ENCODE assay signal across 12 cellular contexts in genomic region chr11:13010737-13011342, GRCh38. TPM values are rescaled to one million over a fixed set of nuclear protein-coding genes. Genes with fewer than 3 reads are reported as not detected.
DNase-seq lines count a peak whose midpoint lies in the region; ATAC-seq lines count a peak whose summit lies in the region.
"Had no signal": no experiment of that assay in that cellular context is flagged by ENCODE, and none has a peak within 500 bp of the region (broad histone marks: within the 10 kb centered on the region; RNA-seq: fewer than 3 reads in every experiment).

No MANE protein-coding gene starts in this region.

- peak overlapping the region; percentile 98 for H2BK120ac ChIP-seq in neuronal stem cell (ENCODE audit: low read depth, low read length)

- peak overlapping the region; percentile 76 for H3K23ac ChIP-seq in neuronal stem cell (ENCODE audit: low read depth, low read length, poor library complexity)

- H3K36me3 ChIP-seq in iPS-15b (ENCODE audit: control insufficient read depth, insufficient read depth, low read length) (no peaks in the 10 kb centered on the region), neuronal stem cell (replicated peaks in 1 of 2; ENCODE audit: control insufficient read depth in 2 of 2, insufficient read depth in 2 of 2, low read length in 2 of 2) (no peaks in the 10 kb centered on the region)
- H3K36me3 ChIP-seq: right lobe of liver had no signal

- peak overlapping the region; percentile 86 for H2BK12ac ChIP-seq in neuronal stem cell (ENCODE audit: low read length)

- no peak for ATAC-seq in HG03469 (IDR thresholded peaks at IDR 0.05; ENCODE audit: unreplicated experiment)
- ATAC-seq in HG03159 (IDR thresholded peaks at IDR 0.05; ENCODE audit: unreplicated experiment) = no peak
- no peak for ATAC-seq in HG03097 (IDR thresholded peaks at IDR 0.05; ENCODE audit: low FRiP score, unreplicated experiment)

- H3K9ac ChIP-seq in iPS-15b (ENCODE audit: low read depth, low read length) = no peak overlapping the region
- H3K9ac ChIP-seq in neuronal stem cell (ENCODE audit: low read depth, low read length, poor library complexity) = peak overlapping the region; percentile 73

- H3K79me1 ChIP-seq in neuronal stem cell (ENCODE audit: low read depth, low read length) = no peaks in the 10 kb centered on the region

- H3K4ac ChIP-seq in neuronal stem cell (ENCODE audit: low read length) = no peak overlapping the region

- no peak overlapping the region for H3K27ac ChIP-seq in neuronal stem cell (replicated peaks; ENCODE audit: low read length)
- H3K27ac ChIP-seq: right lobe of liver had no signal

- peak overlapping the region; percentile 95 for H2AFZ ChIP-seq in neuronal stem cell (ENCODE audit: low read length)

- H4K8ac ChIP-seq in neuronal stem cell (ENCODE audit: low read depth, low read length) = no peak overlapping the region

- H3K4me3 ChIP-seq in iPS-15b (ENCODE audit: low read depth, low read length) (peak overlapping the region; percentile 50), neuronal stem cell (ENCODE audit: low read length in 2 of 2) (peak overlapping the region; percentile 24 to 82)
- H3K4me3 ChIP-seq: right lobe of liver had no signal

- peak; percentile 44 for DNase-seq in DMS53 treated with DMSO at 0.1 percent for 48 hours (lab: John Stamatoyannopoulos, UW; ENCODE audit: unreplicated experiment)
- peak; percentile 61 for DNase-seq in astrocyte of the hippocampus (ENCODE audit: low read depth, low spot score)
- peak; percentile 53 for DNase-seq in neuronal stem cell (ENCODE audit: low spot score)
- DNase-seq in DMS114 treated with DMSO at 0.1 percent for 48 hours (lab: John Stamatoyannopoulos, UW; ENCODE audit: unreplicated experiment) = no peak
- DNase-seq: activated CD4-positive, alpha-beta T cell treated with anti-CD3 and anti-CD28 coated beads, Interleukin-2, amount 10 ng/mL, durations not matched to agents 7 days and 5 days; NCI-H1105; stimulated activated CD8-positive, alpha-beta memory T cell treated with anti-CD3 and anti-CD28 coated beads, Interleukin-4, amount 100 ng/mL, for 48 hours had no signal

- H3K9me3 ChIP-seq in iPS-15b (ENCODE audit: control insufficient read depth, insufficient read depth, low read length) = peaks cover 5% of the 10 kb centered on the region
- H3K9me3 ChIP-seq in neuronal stem cell (replicated peaks in 1 of 2; ENCODE audit: control insufficient read depth in 2 of 2, insufficient read depth in 1 of 2, low read depth in 1 of 2, low read length in 2 of 2) = peaks cover 3 to 27% of the 10 kb centered on the region in 2 donors
- H3K9me3 ChIP-seq: right lobe of liver had no signal

- peak overlapping the region; percentile 84 for H2BK5ac ChIP-seq in neuronal stem cell (ENCODE audit: low read length)

- H2BK15ac ChIP-seq in neuronal stem cell (ENCODE audit: low read length) = peak overlapping the region; percentile 98

- H3K4me2 ChIP-seq in neuronal stem cell (ENCODE audit: insufficient read depth, low read length, poor library complexity, severe bottlenecking) = peak overlapping the region; percentile 97

- H3K4me1 ChIP-seq in iPS-15b (ENCODE audit: control insufficient read depth, insufficient read depth, low read length) = peaks cover 12% of the 10 kb centered on the region
- H3K4me1 ChIP-seq in neuronal stem cell (ENCODE audit: control insufficient read depth in 2 of 2, insufficient read depth in 1 of 2, low read depth in 1 of 2, low read length in 2 of 2) = peaks cover 25 to 26% of the 10 kb centered on the region in 2 donors

- peaks cover 62% of the 10 kb centered on the region for H3K27me3 ChIP-seq in iPS-15b (ENCODE audit: control insufficient read depth, insufficient read depth, low read length)
- H3K27me3 ChIP-seq in neuronal stem cell (ENCODE audit: control insufficient read depth in 3 of 3, insufficient read depth in 3 of 3, low read depth in 1 of 3, low read length in 3 of 3) = peaks cover 6 to 30% (median 14%) of the 10 kb centered on the region in 3 experiments

- no CpG with 5 or more reads among the region's 35 CpGs for WGBS in neuronal stem cell (ENCODE audit: extremely low coverage in 2 of 2, insufficient read length in 2 of 2, insufficient replicate concordance in 1 of 2), 2 donors

- H4K91ac ChIP-seq in neuronal stem cell (ENCODE audit: low read depth, low read length, poor library complexity) = no peak overlapping the region

- peak overlapping the region; percentile 98 for H3K18ac ChIP-seq in neuronal stem cell (ENCODE audit: low read length)

- H3K14ac ChIP-seq in neuronal stem cell (ENCODE audit: low read length) = no peak overlapping the region

- H2AK5ac ChIP-seq in neuronal stem cell (ENCODE audit: low read depth, low read length) = peak overlapping the region; percentile 92

RNA-seq across cellular contexts. Expression of gene RASSF10, which starts 1.7 kb away (rescaled TPM):
- polyA plus RNA-seq in neuronal stem cell (2013, experiment 1 of 2) = 2.1 TPM
- 2.2 TPM for polyA plus RNA-seq in neuronal stem cell (2013, experiment 2 of 2)
